27 cellular contexts compared by ENCODE assay signal in the genomic region with DNA sequence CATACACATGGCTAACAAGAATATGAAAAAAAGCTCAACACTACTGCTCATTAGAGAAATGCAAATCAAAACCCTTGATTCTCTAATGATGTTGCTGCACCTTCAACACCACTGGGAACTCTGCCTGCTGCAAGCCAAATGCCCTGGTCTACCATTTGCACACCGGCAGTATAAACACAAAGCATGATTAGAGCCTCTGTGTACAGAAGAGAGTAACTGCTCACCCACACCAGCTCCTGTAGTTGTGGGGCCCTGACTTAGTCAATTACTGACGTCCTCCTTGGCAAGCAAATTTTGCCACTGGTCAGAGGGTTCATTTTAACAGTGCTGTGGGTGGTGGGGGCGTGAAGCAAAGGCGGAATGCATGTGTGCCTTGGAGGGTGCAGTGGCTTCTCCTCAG.
"Had no signal": no experiment of that assay in that cellular context is flagged by ENCODE, and none has a peak within 500 bp of the region (broad histone marks: within the 10 kb centered on the region; RNA-seq: fewer than 3 reads in every experiment).

No MANE protein-coding gene starts in this region.

- H3K9me3 ChIP-seq: esophagus squamous epithelium, gastroesophageal sphincter, heart right ventricle had no signal

- FAIRE-seq: astrocyte, colon, endometrium had no signal

- DNase-seq: activated CD4-positive, alpha-beta memory T cell treated with anti-CD3 and anti-CD28 coated beads for 36 hours; activated CD4-positive, alpha-beta T cell treated with anti-CD3 and anti-CD28 coated beads for 36 hours; activated CD4-positive, alpha-beta T cell treated with anti-CD3 and anti-CD28 coated beads, Interleukin-2, amount 10 ng/mL, durations not matched to agents 24 days and 14 days; activated CD4-positive, CD25-positive, alpha-beta regulatory T cell; activated CD4-positive, CD25-positive, alpha-beta regulatory T cell treated with anti-CD3 and anti-CD28 coated beads, Interleukin-2, amount 50 U/mL, for 72 hours; activated CD8-positive, alpha-beta memory T cell treated with anti-CD3 and anti-CD28 coated beads, Interleukin-2, amount 10 ng/mL, durations not matched to agents 7 days and 5 days; activated CD8-positive, alpha-beta memory T cell treated with anti-CD3 and anti-CD28 coated beads, Interleukin-2, amount 50 U/mL, for 4 hours; activated CD8-positive, alpha-beta T cell treated with anti-CD3 and anti-CD28 coated beads, Interleukin-2, amount 10 ng/mL, durations not matched to agents 7 days and 5 days; activated effector memory CD4-positive, alpha-beta T cell treated with anti-CD3 and anti-CD28 coated beads, Interleukin-2, amount 50 U/mL, for 16 hours; activated naive CD4-positive, alpha-beta T cell treated with anti-CD3 and anti-CD28 coated beads for 36 hours; activated naive CD8-positive, alpha-beta T cell treated with anti-CD3 and anti-CD28 coated beads, Interleukin-2, amount 10 ng/mL, durations not matched to agents 7 days and 5 days; activated T-cell treated with anti-CD3 and anti-CD28 coated beads, Interleukin-2, amount 50 U/mL, for 1 hour; caudate nucleus; cortex of kidney; dermis blood vessel endothelial cell; effector CD4-positive, alpha-beta T cell; effector memory CD8-positive, alpha-beta T cell; esophagus squamous epithelium; foreskin melanocyte; heart right ventricle; T-helper 2 cell had no signal

- H3K4me3 ChIP-seq: esophagus squamous epithelium, gastroesophageal sphincter, heart right ventricle had no signal

- H3K27ac ChIP-seq: epithelial cell of prostate, esophagus squamous epithelium, gastroesophageal sphincter, heart right ventricle had no signal

- H3K27me3 ChIP-seq: esophagus squamous epithelium, gastroesophageal sphincter, heart right ventricle had no signal

- ATAC-seq: activated CD4-positive, alpha-beta T cell treated with anti-CD3 and anti-CD28 coated beads for 36 hours; activated CD8-positive, alpha-beta memory T cell treated with anti-CD3 and anti-CD28 coated beads, Interleukin-2, amount 10 ng/mL, durations not matched to agents 7 days and 5 days; activated CD8-positive, alpha-beta T cell treated with anti-CD3 and anti-CD28 coated beads, Interleukin-2, amount 10 ng/mL, durations not matched to agents 7 days and 5 days; activated naive CD4-positive, alpha-beta T cell treated with anti-CD3 and anti-CD28 coated beads, Interleukin-2, amount 50 U/mL, for 72 hours; effector memory CD8-positive, alpha-beta T cell; gastroesophageal sphincter had no signal
